8 cellular contexts compared by ENCODE assay signal in the genomic region with DNA sequence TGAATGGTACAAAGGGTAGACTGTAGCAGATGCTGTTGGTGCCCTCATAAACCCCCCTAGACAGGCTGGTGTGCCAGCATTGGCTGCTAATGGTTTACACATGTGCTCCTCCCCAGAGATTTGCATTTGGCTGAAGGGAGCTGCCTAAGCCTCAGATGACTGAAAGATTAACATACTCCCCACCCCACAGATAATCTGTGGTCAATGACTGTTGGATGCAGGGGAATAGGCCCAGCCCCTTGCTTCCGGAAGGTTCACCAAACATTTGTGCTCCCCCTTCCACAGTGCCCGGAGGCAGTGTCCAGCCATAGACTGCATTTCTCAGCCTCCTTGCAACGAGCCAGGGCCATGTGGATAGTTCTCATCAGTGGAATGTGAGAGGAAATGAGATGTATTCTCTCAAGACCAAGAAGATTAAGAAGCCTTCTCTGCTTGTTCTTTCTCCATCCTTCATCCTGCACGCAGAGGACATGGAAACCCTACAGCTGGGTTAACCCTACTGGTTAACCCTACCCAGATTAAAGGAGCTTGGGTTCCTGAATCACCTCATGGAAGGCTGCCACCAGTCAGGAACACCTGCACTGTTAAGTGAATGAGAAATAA.
A peak's percentile ranks its signal among the peaks of the same experiment; 100 is the strongest.
DNase-seq lines count a peak whose midpoint lies in the region; ATAC-seq and TF ChIP-seq lines count a peak whose summit lies in the region.

No MANE protein-coding gene starts in this region.

- no peaks in the 10 kb centered on the region for H3K27me3 Mint-ChIP-seq in activated CD8-positive, alpha-beta T cell treated with anti-CD3 and anti-CD28 coated beads, Interleukin-2, amount 10 ng/mL, durations not matched to agents 7 days and 5 days (ENCODE audit: low read depth)
- no peaks in the 10 kb centered on the region for H3K27me3 Mint-ChIP-seq in activated CD8-positive, alpha-beta T cell treated with anti-CD3 and anti-CD28 coated beads for 36 hours

- H3K27me3 ChIP-seq in SJCRH30 = no peaks in the 10 kb centered on the region; the same call in 1 of the 2 replicates

- H3K4me1 Mint-ChIP-seq in activated CD8-positive, alpha-beta T cell treated with anti-CD3 and anti-CD28 coated beads, Interleukin-2, amount 10 ng/mL, durations not matched to agents 7 days and 5 days (ENCODE audit: low read depth) = peaks cover 36% of the 10 kb centered on the region
- peaks cover 18% of the 10 kb centered on the region for H3K4me1 Mint-ChIP-seq in activated CD8-positive, alpha-beta T cell treated with anti-CD3 and anti-CD28 coated beads for 36 hours (ENCODE audit: low read depth)

- H3K27ac ChIP-seq in SJCRH30 (no peak overlapping the region), mesodermal cell (ENCODE audit: low read depth, low read length, severe bottlenecking) (peak overlapping the region; percentile 12)

- peak; percentile 24 for ATAC-seq in activated CD8-positive, alpha-beta T cell treated with anti-CD3 and anti-CD28 coated beads, Interleukin-2, amount 10 ng/mL, durations not matched to agents 7 days and 5 days
- ATAC-seq in activated CD8-positive, alpha-beta T cell treated with anti-CD3 and anti-CD28 coated beads for 36 hours = no peak
- ATAC-seq in HG03354 (IDR thresholded peaks at IDR 0.05; ENCODE audit: poor library complexity, severe bottlenecking, unreplicated experiment) (peak; percentile 78), HG02970 (IDR thresholded peaks at IDR 0.05; ENCODE audit: low FRiP score, unreplicated experiment) (no peak)

- POLR2A ChIA-PET in activated CD8-positive, alpha-beta T cell treated with anti-CD3 and anti-CD28 coated beads, Interleukin-2, amount 10 ng/mL, durations not matched to agents 7 days and 5 days (lab: Charles Lee) = interaction anchor here (8.7 kb wide), 1 partner anchor 98 kb away, joined by 132 read pairs; the partner anchor contains the start of gene LMNB1
- POLR2A ChIA-PET in activated CD8-positive, alpha-beta T cell treated with anti-CD3 and anti-CD28 coated beads for 36 hours (lab: Charles Lee) = interaction anchor here (0.7 to 8.1 kb wide), 3 partner anchors 44 to 98 kb away, joined by 3 to 62 read pairs (median 3); partner anchors contain the start of gene LMNB1

- intact Hi-C loops in activated CD8-positive, alpha-beta T cell treated with anti-CD3 and anti-CD28 coated beads for 36 hours (cut with micrococcal nuclease) = no loop called here

- H3K36me3 ChIP-seq in SJCRH30 = no peaks in the 10 kb centered on the region
- no peaks in the 10 kb centered on the region for H3K36me3 ChIP-seq in mesodermal cell (ENCODE audit: control insufficient read depth, insufficient read depth, low read length)

- no peak for TF ChIP-seq CTCF in activated CD8-positive, alpha-beta T cell treated with anti-CD3 and anti-CD28 coated beads for 36 hours (IDR thresholded peaks at IDR 0.05)

- H3K4me1 ChIP-seq in SJCRH30 = peaks cover 5% of the 10 kb centered on the region; the same call in 1 of the 2 replicates
- peaks cover 3% of the 10 kb centered on the region for H3K4me1 ChIP-seq in mesodermal cell (ENCODE audit: control insufficient read depth, insufficient read depth, low read length, poor library complexity, severe bottlenecking)

- CTCF ChIA-PET in activated CD8-positive, alpha-beta T cell treated with anti-CD3 and anti-CD28 coated beads, Interleukin-2, amount 10 ng/mL, durations not matched to agents 7 days and 5 days (lab: Charles Lee) = interaction anchor here (1.0 to 9.4 kb wide), 6 partner anchors 51 to 129 kb away, joined by 5 to 250 read pairs (median 8); partner anchors contain the start of gene LMNB1
- CTCF ChIA-PET in activated CD8-positive, alpha-beta T cell treated with anti-CD3 and anti-CD28 coated beads for 36 hours (lab: Charles Lee) = interaction anchor here (0.9 to 13.6 kb wide), 6 partner anchors 17 to 114 kb away, joined by 3 to 277 read pairs (median 4); partner anchors contain the start of genes LMNB1 and PHAX

- no peaks in the 10 kb centered on the region for H3K9me3 ChIP-seq in SJCRH30 (replicated peaks)
- H3K9me3 ChIP-seq in mesodermal cell (ENCODE audit: control insufficient read depth, low read length) = no peaks in the 10 kb centered on the region

- 8% methylated on average over 2 of the region's 4 CpGs; no CpG with 5 or more reads in 1 of the 2 experiments for WGBS in mesodermal cell (ENCODE audit: insufficient coverage in 2 of 2), 2 experiments

- H3K9me3 Mint-ChIP-seq in activated CD8-positive, alpha-beta T cell treated with anti-CD3 and anti-CD28 coated beads, Interleukin-2, amount 10 ng/mL, durations not matched to agents 7 days and 5 days (ENCODE audit: insufficient read depth) = no peaks in the 10 kb centered on the region
- H3K9me3 Mint-ChIP-seq in activated CD8-positive, alpha-beta T cell treated with anti-CD3 and anti-CD28 coated beads for 36 hours = no peaks in the 10 kb centered on the region

- DNase-seq in activated CD8-positive, alpha-beta T cell treated with anti-CD3 and anti-CD28 coated beads, Interleukin-2, amount 10 ng/mL, durations not matched to agents 7 days and 5 days = no peak
- no peak for DNase-seq in activated CD8-positive, alpha-beta T cell treated with anti-CD3 and anti-CD28 coated beads for 36 hours
- peak; percentile 67 to 81 for DNase-seq in SJCRH30
- DNase-seq in activated T-cell treated with anti-CD3 and anti-CD28 coated beads for 4 hours = no peak
- no peak for DNase-seq in NCI-H187 (lab: John Stamatoyannopoulos, UW)

- no peak overlapping the region for H3K4me3 Mint-ChIP-seq in activated CD8-positive, alpha-beta T cell treated with anti-CD3 and anti-CD28 coated beads, Interleukin-2, amount 10 ng/mL, durations not matched to agents 7 days and 5 days
- H3K4me3 Mint-ChIP-seq in activated CD8-positive, alpha-beta T cell treated with anti-CD3 and anti-CD28 coated beads for 36 hours = no peak overlapping the region

- no peaks in the 10 kb centered on the region for H3K36me3 Mint-ChIP-seq in activated CD8-positive, alpha-beta T cell treated with anti-CD3 and anti-CD28 coated beads, Interleukin-2, amount 10 ng/mL, durations not matched to agents 7 days and 5 days (ENCODE audit: low read depth)
- no peaks in the 10 kb centered on the region for H3K36me3 Mint-ChIP-seq in activated CD8-positive, alpha-beta T cell treated with anti-CD3 and anti-CD28 coated beads for 36 hours (ENCODE audit: low read depth)

- H3K4me3 ChIP-seq in SJCRH30 (no peak overlapping the region), mesodermal cell (ENCODE audit: extremely low read depth, insufficient read depth, low read length, poor library complexity, severe bottlenecking) (no peak overlapping the region)

- H3K27ac Mint-ChIP-seq in activated CD8-positive, alpha-beta T cell treated with anti-CD3 and anti-CD28 coated beads, Interleukin-2, amount 10 ng/mL, durations not matched to agents 7 days and 5 days = no peak overlapping the region
- no peak overlapping the region for H3K27ac Mint-ChIP-seq in activated CD8-positive, alpha-beta T cell treated with anti-CD3 and anti-CD28 coated beads for 36 hours

Comparison
In these comparisons a context has a peak if more than half of its experiments do, and no peak if none do; other contexts are left out.
1. ATAC-seq: peak in activated CD8-positive, alpha-beta T cell treated with anti-CD3 and anti-CD28 coated beads, Interleukin-2, amount 10 ng/mL, durations not matched to agents 7 days and 5 days (single experiment) and HG03354 (single experiment); none in activated CD8-positive, alpha-beta T cell treated with anti-CD3 and anti-CD28 coated beads for 36 hours (single experiment) and HG02970 (single experiment).
2. DNase-seq: peak in SJCRH30 (2 of 2); none in activated CD8-positive, alpha-beta T cell treated with anti-CD3 and anti-CD28 coated beads, Interleukin-2, amount 10 ng/mL, durations not matched to agents 7 days and 5 days (single experiment), activated CD8-positive, alpha-beta T cell treated with anti-CD3 and anti-CD28 coated beads for 36 hours (single experiment), activated T-cell treated with anti-CD3 and anti-CD28 coated beads for 4 hours (single experiment) and NCI-H187 (0 of 2).